Comparison of ENCODE assay signal across 11 cellular contexts in genomic region chr5:150394103-150394502, GRCh38.
DNase-seq lines count a peak whose midpoint lies in the region; ATAC-seq lines count a peak whose summit lies in the region.
"Had no signal": no experiment of that assay in that cellular context is flagged by ENCODE, and none has a peak within 500 bp of the region (broad histone marks: within the 10 kb centered on the region; RNA-seq: fewer than 3 reads in every experiment).

No MANE protein-coding gene starts in this region.

- ATAC-seq in GM19463 (IDR thresholded peaks at IDR 0.05; ENCODE audit: unreplicated experiment), result peak; percentile 61
- ATAC-seq in HG03095 (IDR thresholded peaks at IDR 0.05; ENCODE audit: unreplicated experiment), result no peak
- no peak for ATAC-seq in HG02970 (IDR thresholded peaks at IDR 0.05; ENCODE audit: low FRiP score, unreplicated experiment)

- DNase-seq in ELF-1 (ENCODE audit: low read depth, low spot score) (peak; percentile 34), NCI-H226 (peak; percentile 20), glomerular visceral epithelial cell (ENCODE audit: extremely low spot score) (peak; percentile 52), midbrain (lab: John Stamatoyannopoulos, UW) (no peak), OCI-M1 (lab: John Stamatoyannopoulos, UW) (no peak)
- DNase-seq: CD4-positive, CD25-positive, alpha-beta regulatory T cell; stimulated activated CD4-positive, alpha-beta T cell treated with anti-CD3 and anti-CD28 coated beads, Interleukin-12 subunit alpha, Interleukin-12 subunit beta, amount 100 ng/mL, for 4 hours; SW 1271 had no signal

Comparison
In these comparisons a context has a peak if more than half of its experiments do, and no peak if none do; other contexts are left out.
1. DNase-seq: peak in ELF-1 (single experiment), NCI-H226 (single experiment) and glomerular visceral epithelial cell (single experiment); none in midbrain (single experiment) and OCI-M1 (single experiment).